In genomic region chr1:178682429-178682828, GRCh38 we compare ENCODE assay signal across 26 cellular contexts. TPM values are rescaled to one million over a fixed set of nuclear protein-coding genes. Genes with fewer than 3 reads are reported as not detected.
DNase-seq lines count a peak whose midpoint lies in the region; ATAC-seq, FAIRE-seq and TF ChIP-seq lines count a peak whose summit lies in the region.
"Had no signal": no experiment of that assay in that cellular context is flagged by ENCODE, and none has a peak within 500 bp of the region (broad histone marks: within the 10 kb centered on the region; RNA-seq: fewer than 3 reads in every experiment).

No MANE protein-coding gene starts in this region.

- CTCF ChIA-PET in activated B cell treated with CpG ODN at 0.5 μM for 24 hours (lab: Charles Lee) = interaction anchor here (1.1 kb wide), 1 partner anchor 382 kb away, joined by 3 read pairs; no protein-coding TSS in a partner anchor

- peak overlapping the region; percentile 37 for H3K27ac Mint-ChIP-seq in activated B cell treated with CpG ODN at 0.5 μM for 24 hours
- H3K27ac Mint-ChIP-seq: activated naive CD4-positive, alpha-beta T cell treated with anti-CD3 and anti-CD28 coated beads for 36 hours; activated T-helper 1 cell treated with anti-CD3 and anti-CD28 coated beads, Interleukin-12 subunit alpha, Interleukin-12 subunit beta, Interleukin-2, Interleukin-4 antibody, amounts not matched to agents 30 ng/mL and 10 ng/mL and 1 ng/mL, durations not matched to agents 14 hours and 24 hours and 36 hours; brain; stimulated activated effector memory CD8-positive, alpha-beta T cell treated with anti-CD3 and anti-CD28 coated beads, Interleukin-12 subunit alpha, Interleukin-12 subunit beta, amount 100 ng/mL, for 72 hours; type B pancreatic cell had no signal

- intact Hi-C loops in activated B cell treated with CpG ODN at 0.5 μM for 24 hours (cut with micrococcal nuclease) = loop anchor here (5.0 kb wide), 1 partner anchor 35 kb away; no protein-coding TSS in a partner anchor

- no peak for TF ChIP-seq CTCF in D721Med (IDR thresholded peaks at IDR 0.05; ENCODE audit: insufficient read depth, missing control alignments)
- no peak for TF ChIP-seq CTCF in activated B cell treated with CpG ODN at 0.5 μM for 24 hours (IDR thresholded peaks at IDR 0.05)

- H3K4me1 Mint-ChIP-seq in activated B cell treated with CpG ODN at 0.5 μM for 24 hours = peaks cover 53% of the 10 kb centered on the region
- H3K4me1 Mint-ChIP-seq: stimulated activated effector memory CD8-positive, alpha-beta T cell treated with anti-CD3 and anti-CD28 coated beads, Interleukin-12 subunit alpha, Interleukin-12 subunit beta, amount 100 ng/mL, for 72 hours had no signal

- no peaks in the 10 kb centered on the region for H3K27me3 Mint-ChIP-seq in activated B cell treated with CpG ODN at 0.5 μM for 24 hours
- H3K27me3 Mint-ChIP-seq: brain, type B pancreatic cell had no signal

- DNase-seq in D721Med (ENCODE audit: insufficient read length, low spot score) = no peak
- DNase-seq in HT1080 (ENCODE audit: low read depth) = peak; percentile 47
- DNase-seq in activated B cell treated with CpG ODN at 0.5 μM for 24 hours = no peak
- peak; percentile 61 to 77 for DNase-seq in lung microvascular endothelial cell (ENCODE audit: low read depth in 2 of 2)
- DNase-seq in EL = no peak
- no peak for DNase-seq in stimulated activated CD4-positive, alpha-beta T cell treated with anti-CD3 and anti-CD28 coated beads, Interleukin-2, amount 100 ng/mL, for 24 hours
- DNase-seq in LoVo (ENCODE audit: low spot score) = no peak
- DNase-seq: activated CD4-positive, alpha-beta T cell treated with anti-CD3 and anti-CD28 coated beads, Interleukin-2, amount 50 U/mL, for 4 hours; activated naive CD4-positive, alpha-beta T cell treated with anti-CD3 and anti-CD28 coated beads for 36 hours; GOT3; heart right ventricle; KG1; left cardiac atrium; NCI-H1436 treated with DMSO at 0.1 percent for 48 hours; NCI-H2107; NCI-H446; SHP77 treated with DMSO at 0.1 percent for 48 hours; stimulated activated CD4-positive, alpha-beta T cell treated with anti-CD3 and anti-CD28 coated beads, Interleukin-12 subunit alpha, Interleukin-12 subunit beta, amount 100 ng/mL, for 4 hours; stimulated activated CD4-positive, alpha-beta T cell treated with anti-CD3 and anti-CD28 coated beads, Interleukin-4, amount 100 ng/mL, for 24 hours; substantia nigra had no signal

- peaks cover 1% of the 10 kb centered on the region for H3K9me3 Mint-ChIP-seq in activated B cell treated with CpG ODN at 0.5 μM for 24 hours
- H3K9me3 Mint-ChIP-seq: activated naive CD4-positive, alpha-beta T cell treated with anti-CD3 and anti-CD28 coated beads for 36 hours; activated T-helper 1 cell treated with anti-CD3 and anti-CD28 coated beads, Interleukin-12 subunit alpha, Interleukin-12 subunit beta, Interleukin-2, Interleukin-4 antibody, amounts not matched to agents 30 ng/mL and 10 ng/mL and 1 ng/mL, durations not matched to agents 14 hours and 24 hours and 36 hours; type B pancreatic cell had no signal

- peak; percentile 46 for FAIRE-seq in D721Med (lab: Jason Lieb, UNC)
- FAIRE-seq: HTR-8/SVneo had no signal

- POLR2A ChIA-PET in activated B cell treated with CpG ODN at 0.5 μM for 24 hours (lab: Charles Lee) = interaction anchor here (0.9 to 2.0 kb wide), 2 partner anchors 103 to 140 kb away, joined by 3 to 6 read pairs; no protein-coding TSS in a partner anchor

- no peaks in the 10 kb centered on the region for H3K36me3 Mint-ChIP-seq in activated B cell treated with CpG ODN at 0.5 μM for 24 hours (ENCODE audit: low read depth)
- H3K36me3 Mint-ChIP-seq: brain; stimulated activated effector memory CD8-positive, alpha-beta T cell treated with anti-CD3 and anti-CD28 coated beads, Interleukin-12 subunit alpha, Interleukin-12 subunit beta, amount 100 ng/mL, for 72 hours; type B pancreatic cell had no signal

- H3K4me3 Mint-ChIP-seq in activated B cell treated with CpG ODN at 0.5 μM for 24 hours = no peak overlapping the region
- H3K4me3 Mint-ChIP-seq: activated naive CD4-positive, alpha-beta T cell treated with anti-CD3 and anti-CD28 coated beads for 36 hours; activated T-helper 1 cell treated with anti-CD3 and anti-CD28 coated beads, Interleukin-12 subunit alpha, Interleukin-12 subunit beta, Interleukin-2, Interleukin-4 antibody, amounts not matched to agents 30 ng/mL and 10 ng/mL and 1 ng/mL, durations not matched to agents 14 hours and 24 hours and 36 hours; brain; stimulated activated effector memory CD8-positive, alpha-beta T cell treated with anti-CD3 and anti-CD28 coated beads, Interleukin-12 subunit alpha, Interleukin-12 subunit beta, amount 100 ng/mL, for 72 hours; type B pancreatic cell had no signal

- no peak for ATAC-seq in activated B cell treated with CpG ODN at 0.5 μM for 24 hours (ENCODE audit: low read depth)
- ATAC-seq: heart right ventricle; left cardiac atrium; sciatic nerve; stimulated activated effector memory CD8-positive, alpha-beta T cell treated with anti-CD3 and anti-CD28 coated beads, Interleukin-12 subunit alpha, Interleukin-12 subunit beta, amount 100 ng/mL, for 72 hours had no signal

RNA-seq across cellular contexts. Expression of gene RALGPS2, which starts 42.6 kb away (rescaled TPM):
- total RNA-seq in HT1080 (2014; rRNA removed; shearing (Covaris generic)) = 9.4 and 11.6 TPM in 2 replicates
- 6.4 and 9.8 TPM in 2 replicates for polyA plus RNA-seq in HT1080 (2015; cell fraction: cytosol; rRNA removed)
- polyA plus RNA-seq in HT1080 (2015; cell fraction: nucleus; rRNA removed) = 9.9 and 12.7 TPM in 2 replicates
- total RNA-seq in activated B cell treated with CpG ODN at 0.5 μM for 24 hours (171 and 207 TPM in 2 replicates), lung microvascular endothelial cell (17.9 and 19.4 TPM in 2 replicates)

Comparison
In these comparisons a context has a peak if more than half of its experiments do, and no peak if none do; other contexts are left out.
1. DNase-seq: peak in HT1080 (single experiment) and lung microvascular endothelial cell (2 of 2); none in D721Med (single experiment), activated B cell treated with CpG ODN at 0.5 μM for 24 hours (single experiment), EL (single experiment), stimulated activated CD4-positive, alpha-beta T cell treated with anti-CD3 and anti-CD28 coated beads, Interleukin-2, amount 100 ng/mL, for 24 hours (0 of 2) and LoVo (single experiment).